25 cellular contexts compared by ENCODE assay signal in the genomic region with DNA sequence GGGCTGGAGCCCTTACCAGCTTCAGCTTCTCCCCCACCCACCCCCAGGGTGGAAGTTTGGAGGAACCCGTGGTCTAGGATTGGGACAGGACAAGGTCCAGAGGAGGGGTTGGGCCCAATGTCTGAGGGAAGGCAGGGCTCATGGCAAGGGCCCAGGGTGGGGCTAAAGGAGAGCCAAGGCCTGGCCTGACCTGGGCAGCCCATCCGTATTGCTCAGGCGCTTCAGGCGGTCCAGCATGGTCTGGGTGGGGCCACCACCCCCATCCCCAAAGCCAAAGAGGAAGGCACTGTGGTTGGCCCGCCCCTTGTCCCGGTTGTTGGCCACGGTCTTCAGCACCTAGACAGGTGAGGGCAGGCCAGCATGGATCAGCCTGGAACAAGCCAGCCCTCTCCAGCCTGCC. TPM values are rescaled to one million over a fixed set of nuclear protein-coding genes. Genes with fewer than 3 reads are reported as not detected.
DNase-seq lines count a peak whose midpoint lies in the region; ATAC-seq, FAIRE-seq and TF ChIP-seq lines count a peak whose summit lies in the region.
"Had no signal": no experiment of that assay in that cellular context is flagged by ENCODE, and none has a peak within 500 bp of the region (broad histone marks: within the 10 kb centered on the region; RNA-seq: fewer than 3 reads in every experiment).

No MANE protein-coding gene starts in this region.

- peak overlapping the region; percentile 15 to 51 for H3K27ac Mint-ChIP-seq in natural killer cell
- peak overlapping the region in 1 of 2 donors; percentile 29 for H3K27ac Mint-ChIP-seq in natural killer cell treated with Interleukin-12 subunit alpha and Interleukin-12 subunit beta and Interleukin-15 and Interleukin-18, amount 100 ng/mL, for 72 hours
- H3K27ac Mint-ChIP-seq: CD8-positive, alpha-beta T cell had no signal

- no peak overlapping the region for H3K4me3 ChIP-seq in K562
- H3K4me3 ChIP-seq: GM12878, HAP-1 had no signal

- H3K36me3 Mint-ChIP-seq in natural killer cell = no peaks in the 10 kb centered on the region
- no peaks in the 10 kb centered on the region for H3K36me3 Mint-ChIP-seq in natural killer cell treated with Interleukin-12 subunit alpha and Interleukin-12 subunit beta and Interleukin-15 and Interleukin-18, amount 100 ng/mL, for 72 hours

- H3K4me1 ChIP-seq in K562 (replicated peaks in 1 of 2; ENCODE audit: control insufficient read depth in 2 of 2, insufficient read depth in 2 of 2, low read length in 2 of 2) = peaks cover 0 to 11% of the 10 kb centered on the region in 2 experiments; a peak in 1 of 5 replicates
- H3K4me1 ChIP-seq: HAP-1 had no signal

- POLR2A ChIA-PET in K562 (lab: Yijun Ruan, JAX) = interaction anchor here (1.0 to 1.5 kb wide), 2 partner anchors 9 to 12 kb away, joined by 4 read pairs; no protein-coding TSS in a partner anchor

- peaks cover 87% of the 10 kb centered on the region; the same call in 2 of the 3 replicates for H3K36me3 ChIP-seq in K562 (ENCODE audit: control insufficient read depth, insufficient read depth, low read length)

- H3K4me2 ChIP-seq in K562 (ENCODE audit: insufficient read depth, low read length) = no peak overlapping the region
- H3K4me2 ChIP-seq: KMS-11 had no signal

- ATAC-seq in natural killer cell (no peak), K562 (no peak), GM18502 (IDR thresholded peaks at IDR 0.05; ENCODE audit: poor library complexity, unreplicated experiment) (no peak)
- ATAC-seq in natural killer cell treated with Interleukin-12 subunit alpha and Interleukin-12 subunit beta and Interleukin-15 and Interleukin-18, amount 100 ng/mL, for 72 hours = no peak
- ATAC-seq: CD8-positive, alpha-beta T cell; GM12878 had no signal

- no peaks in the 10 kb centered on the region for H3K9me3 ChIP-seq in K562 (replicated peaks; ENCODE audit: control insufficient read depth, insufficient read depth, low read depth, low read length)
- H3K9me3 ChIP-seq: HAP-1 had no signal

- peaks cover 0 to 6% of the 10 kb centered on the region in 2 donors for H3K4me1 Mint-ChIP-seq in natural killer cell
- H3K4me1 Mint-ChIP-seq in natural killer cell treated with Interleukin-12 subunit alpha and Interleukin-12 subunit beta and Interleukin-15 and Interleukin-18, amount 100 ng/mL, for 72 hours (ENCODE audit: low read depth in 2 of 2) = peaks cover 0 to 13% of the 10 kb centered on the region in 2 donors

- H3K27me3 Mint-ChIP-seq in natural killer cell (ENCODE audit: low read depth in 2 of 2) = no peaks in the 10 kb centered on the region
- no peaks in the 10 kb centered on the region for H3K27me3 Mint-ChIP-seq in natural killer cell treated with Interleukin-12 subunit alpha and Interleukin-12 subunit beta and Interleukin-15 and Interleukin-18, amount 100 ng/mL, for 72 hours

- no peak for TF ChIP-seq EP300 in K562 (IDR thresholded peaks at IDR 0.05; ENCODE audit: low read length)

- H3K27me3 ChIP-seq in K562 (ENCODE audit: control insufficient read depth in 2 of 2, insufficient read depth in 2 of 2, low read length in 2 of 2) = no peaks in the 10 kb centered on the region; a peak in 1 of 5 replicates

- TF ChIP-seq CTCF in natural killer cell (IDR thresholded peaks at IDR 0.05) = no peak
- TF ChIP-seq CTCF in K562 (IDR thresholded peaks at IDR 0.05 in 2 of 3, conservative IDR thresholded peaks at IDR 0.05 in 1 of 3; ENCODE audit: insufficient read depth in 2 of 3, low read depth in 1 of 3, low read length in 3 of 3) = no peak

- TF ChIP-seq RAD21 in K562 (CRISPR knock-in tag; conservative IDR thresholded peaks at IDR 0.05 in 1 of 2, IDR thresholded peaks at IDR 0.05 in 1 of 2) = no peak

- DNase-seq in natural killer cell = no peak
- no peak for DNase-seq in natural killer cell treated with Interleukin-12 subunit alpha and Interleukin-12 subunit beta and Interleukin-15 and Interleukin-18, amount 100 ng/mL, for 72 hours (ENCODE audit: low spot score)
- DNase-seq in K562 (ENCODE audit: extremely low read depth in 1 of 4, low spot score in 3 of 4) = no peak
- DNase-seq in mesenteric fat pad (ENCODE audit: low spot score) = peak; percentile 87
- DNase-seq in COR-L47 (lab: John Stamatoyannopoulos, UW) = no peak
- no peak for DNase-seq in SHP77 treated with DMSO at 0.1 percent for 48 hours (lab: John Stamatoyannopoulos, UW)
- DNase-seq: C1 segment of cervical spinal cord, DMS 273 treated with DMSO at 0.1 percent for 48 hours, DMS79, EL, GDM1, GOT3, IMR-90, MM.1S, NCI-H1694, NCI-H2029 treated with DMSO at 0.1 percent for 48 hours, NCI-H446 treated with DMSO at 0.1 percent for 48 hours, NCI-H526, RPMI8226, SHP77 had no signal

- CTCF ChIA-PET in K562 (lab: Yijun Ruan, JAX; ENCODE audit: low intra/inter-chr PET ratio) = no interaction called here

- FAIRE-seq in K562 (lab: Jason Lieb, UNC) = no peak
- FAIRE-seq: GM12878 had no signal

- H3K4me3 Mint-ChIP-seq in natural killer cell = no peak overlapping the region
- H3K4me3 Mint-ChIP-seq in natural killer cell treated with Interleukin-12 subunit alpha and Interleukin-12 subunit beta and Interleukin-15 and Interleukin-18, amount 100 ng/mL, for 72 hours = no peak overlapping the region
- H3K4me3 Mint-ChIP-seq: CD8-positive, alpha-beta T cell had no signal

- no peak overlapping the region for H2AFZ ChIP-seq in K562 (ENCODE audit: low read depth, low read length)

- peaks cover 3% of the 10 kb centered on the region for H3K9me1 ChIP-seq in K562 (ENCODE audit: control insufficient read depth, insufficient read depth, low read length)

- no peaks in the 10 kb centered on the region for H3K9me3 Mint-ChIP-seq in natural killer cell
- H3K9me3 Mint-ChIP-seq in natural killer cell treated with Interleukin-12 subunit alpha and Interleukin-12 subunit beta and Interleukin-15 and Interleukin-18, amount 100 ng/mL, for 72 hours = no peaks in the 10 kb centered on the region
- H3K9me3 Mint-ChIP-seq: CD8-positive, alpha-beta T cell had no signal

- in situ Hi-C loops in K562 (cut with MboI) = no loop called here

- H3K9ac ChIP-seq in K562 (ENCODE audit: insufficient read depth in 1 of 2, low read depth in 2 of 2, low read length in 2 of 2) = peak overlapping the region in 1 of 2 experiments; percentile 81; a peak in 1 of 4 replicates
- H3K9ac ChIP-seq: KMS-11 had no signal

- no peaks in the 10 kb centered on the region for H4K20me1 ChIP-seq in K562 (replicated peaks; ENCODE audit: control insufficient read depth, insufficient read depth, low read length)

- WGBS in K562 (ENCODE audit: insufficient coverage, low coverage, missing lambda C conversion rate) = 96% methylated on average over 6 of the region's 7 CpGs

- TF ChIP-seq POLR2A in K562 (conservative IDR thresholded peaks at IDR 0.05) = no peak

- intact Hi-C loops in natural killer cell (cut with micrococcal nuclease) = loop anchor here (10.0 kb wide), 1 partner anchor 284 kb away; a partner anchor contains a TSS
- intact Hi-C loops in K562 (cut with micrococcal nuclease) = no loop called here

- no peaks in the 10 kb centered on the region for H3K79me2 ChIP-seq in K562 (ENCODE audit: control insufficient read depth, insufficient read depth, low read length)

- no peak overlapping the region for H3K27ac ChIP-seq in K562 (ENCODE audit: extremely low read depth, low read depth, low read length)
- H3K27ac ChIP-seq: KMS-11 had no signal

- BruUV-seq in K562 (replicated peaks; lab: Mats Ljungman, UMichigan) = no TSS peak

RNA-seq across cellular contexts. Expression of a gene that starts 7.6 kb away (rescaled TPM):
- total RNA-seq in natural killer cell (100 to 1,000 TPM; 375 to 476 (median 385) TPM), K562 (2014; rRNA removed) (57.9 and 67.5 TPM in 2 replicates), K562 (2014; rRNA removed; fragmentation: Illumina TruSeq; extraction: Trizol) (27.9 and 31.6 TPM in 2 replicates), K562 (2015; rRNA removed; fragmentation: Illumina TruSeq; extraction: Trizol) (40.2 and 42.5 TPM in 2 replicates), K562 (2021) (113 and 120 TPM in 2 replicates), mesenteric fat pad (208 TPM)
- 100 to 1,000 TPM; 213 to 295 TPM for total RNA-seq in natural killer cell treated with Interleukin-12 subunit alpha and Interleukin-12 subunit beta and Interleukin-15 and Interleukin-18, amount 100 ng/mL, for 72 hours
- total RNA-seq in K562 (2011; cell fraction: chromatin; rRNA removed; ENCODE audit: low replicate concordance) = 633 and 1,544 TPM in 2 replicates
- 797 and 878 TPM in 2 replicates for total RNA-seq in K562 (2011; cell fraction: nucleolus; rRNA removed)
- 564 and 599 TPM in 2 replicates for total RNA-seq in K562 (2011; cell fraction: nucleoplasm; rRNA removed)
- polyA plus RNA-seq in K562 (2011; rRNA removed) (39.9 and 91.5 TPM in 2 replicates), K562 (2014; fragmentation: Illumina TruSeq; extraction: Trizol) (38.4 and 56.1 TPM in 2 replicates), K562 (2014; fragmentation: Nextera tagmentation; extraction: Ambion mirVana) (1 to 10 TPM; 2.0 TPM), K562 (2014; rRNA removed) (101 and 141 TPM in 2 replicates)
- 30.2 and 49.4 TPM in 2 replicates for polyA plus RNA-seq in K562 (2011; cell fraction: cytosol; rRNA removed)
- polyA plus RNA-seq in K562 (2011; cell fraction: nucleus; rRNA removed) = 857 and 879 TPM in 2 replicates
- 81.4 and 162 TPM in 2 replicates for polyA plus RNA-seq in K562 (2012)
- 29.4 and 33.9 TPM in 2 replicates for polyA minus RNA-seq in K562 (2011; rRNA and poly(A)+ RNA removed)
- 23.8 and 30.6 TPM in 2 replicates for polyA minus RNA-seq in K562 (2011; cell fraction: cytosol; rRNA and poly(A)+ RNA removed)
- 176 and 218 TPM in 2 replicates for polyA minus RNA-seq in K562 (2011; cell fraction: nucleus; rRNA and poly(A)+ RNA removed)

RNA-seq across cellular contexts. Expression of a gene that starts 14.0 kb away (rescaled TPM):
- total RNA-seq in natural killer cell (100 to 1,000 TPM in 2 of 3 donors, 10 to 100 TPM in 1; 97.1 to 324 (median 112) TPM), K562 (2014; rRNA removed) (2.5 and 3.2 TPM in 2 replicates), K562 (2014; rRNA removed; fragmentation: Illumina TruSeq; extraction: Trizol) (0.80 and 1.4 TPM in 2 replicates), K562 (2015; rRNA removed; fragmentation: Illumina TruSeq; extraction: Trizol) (1.6 and 2.4 TPM in 2 replicates), K562 (2021) (3.7 and 4.9 TPM in 2 replicates), mesenteric fat pad (17.9 TPM)
- 10 to 100 TPM; 12.4 to 22.3 TPM for total RNA-seq in natural killer cell treated with Interleukin-12 subunit alpha and Interleukin-12 subunit beta and Interleukin-15 and Interleukin-18, amount 100 ng/mL, for 72 hours
- total RNA-seq in K562 (2011; cell fraction: chromatin; rRNA removed; ENCODE audit: low replicate concordance) = 11.2 and 20.7 TPM in 2 replicates
- 8.3 and 11.8 TPM in 2 replicates for total RNA-seq in K562 (2011; cell fraction: nucleolus; rRNA removed)
- total RNA-seq in K562 (2011; cell fraction: nucleoplasm; rRNA removed) = 11.4 and 13.4 TPM in 2 replicates
- polyA plus RNA-seq in K562 (2011; rRNA removed) (4.3 and 6.1 TPM in 2 replicates), K562 (2014; fragmentation: Illumina TruSeq; extraction: Trizol) (1.7 and 3.1 TPM in 2 replicates), K562 (2014; fragmentation: Nextera tagmentation; extraction: Ambion mirVana) (under 1 TPM; 0.14 to 0.28 TPM), K562 (2014; rRNA removed) (4.0 and 7.1 TPM in 2 replicates)
- polyA plus RNA-seq in K562 (2011; cell fraction: cytosol; rRNA removed) = 3.5 and 5.2 TPM in 2 replicates
- polyA plus RNA-seq in K562 (2011; cell fraction: nucleus; rRNA removed) = 46.3 and 51.2 TPM in 2 replicates
- 5.2 and 14.4 TPM in 2 replicates for polyA plus RNA-seq in K562 (2012)
- polyA minus RNA-seq in K562 (2011; rRNA and poly(A)+ RNA removed) = 0.32 and 1.8 TPM in 2 replicates
- polyA minus RNA-seq in K562 (2011; cell fraction: cytosol; rRNA and poly(A)+ RNA removed) = 1.5 TPM in 1 of 2 replicates, not detected in the other
- 7.0 and 9.9 TPM in 2 replicates for polyA minus RNA-seq in K562 (2011; cell fraction: nucleus; rRNA and poly(A)+ RNA removed)

RNA-seq across cellular contexts. Expression of a gene that starts 25.0 kb away (rescaled TPM):
- 10 to 100 TPM; 38.8 to 56.3 (median 46.8) TPM for total RNA-seq in natural killer cell
- 10 to 100 TPM; 54.4 to 96.2 TPM for total RNA-seq in natural killer cell treated with Interleukin-12 subunit alpha and Interleukin-12 subunit beta and Interleukin-15 and Interleukin-18, amount 100 ng/mL, for 72 hours
- 37.7 and 74.6 TPM in 2 replicates for total RNA-seq in K562 (2011; cell fraction: chromatin; rRNA removed; ENCODE audit: low replicate concordance)
- 69.5 and 77.8 TPM in 2 replicates for total RNA-seq in K562 (2011; cell fraction: nucleolus; rRNA removed)
- total RNA-seq in K562 (2011; cell fraction: nucleoplasm; rRNA removed) = 44.1 and 45.0 TPM in 2 replicates
- total RNA-seq in K562 (2014; rRNA removed) = 137 and 140 TPM in 2 replicates
- total RNA-seq in K562 (2014; rRNA removed; fragmentation: Illumina TruSeq; extraction: Trizol) = 35.6 and 50.0 TPM in 2 replicates
- 63.2 and 63.9 TPM in 2 replicates for total RNA-seq in K562 (2015; rRNA removed; fragmentation: Illumina TruSeq; extraction: Trizol)
- 104 and 112 TPM in 2 replicates for total RNA-seq in K562 (2021)
- 77.1 and 77.6 TPM in 2 replicates for polyA plus RNA-seq in K562 (2011; rRNA removed)
- 125 and 225 TPM in 2 replicates for polyA plus RNA-seq in K562 (2011; cell fraction: cytosol; rRNA removed)
- polyA plus RNA-seq in K562 (2011; cell fraction: nucleus; rRNA removed) = 190 and 266 TPM in 2 replicates
- 85.8 and 110 TPM in 2 replicates for polyA plus RNA-seq in K562 (2012)
- 43.9 and 64.1 TPM in 2 replicates for polyA plus RNA-seq in K562 (2014; fragmentation: Illumina TruSeq; extraction: Trizol)
- 10 to 100 TPM; 20.4 to 39.2 TPM for polyA plus RNA-seq in K562 (2014; fragmentation: Nextera tagmentation; extraction: Ambion mirVana)
- 124 and 138 TPM in 2 replicates for polyA plus RNA-seq in K562 (2014; rRNA removed)
- polyA minus RNA-seq in K562 (2011; rRNA and poly(A)+ RNA removed) = 19.7 and 25.0 TPM in 2 replicates
- 25.5 and 34.4 TPM in 2 replicates for polyA minus RNA-seq in K562 (2011; cell fraction: cytosol; rRNA and poly(A)+ RNA removed)
- polyA minus RNA-seq in K562 (2011; cell fraction: nucleus; rRNA and poly(A)+ RNA removed) = 14.5 and 15.6 TPM in 2 replicates
- 41.5 TPM for total RNA-seq in mesenteric fat pad
